1 cellular context compared by ENCODE assay signal in genomic region chr5:77425998-77426659, GRCh38.
A peak's percentile ranks its signal among the peaks of the same experiment; 100 is the strongest.
TF ChIP-seq lines count a peak whose summit lies in the region.

No MANE protein-coding gene starts in this region.

TF ChIP-seq in HepG2, 621 proteins besides CTCF, POLR2A, EP300 and RAD21:
- TF ChIP-seq CEBPB (IDR thresholded peaks at IDR 0.05; ENCODE audit: borderline replicate concordance, low read depth, low read length) (peak; percentile 51; the same call in 1 of the 2 replicates), GFI1 (CRISPR knock-in tag; IDR thresholded peaks at IDR 0.05; ENCODE audit: borderline replicate concordance) (peak; percentile 82), ARNTL (CRISPR knock-in tag; IDR thresholded peaks at IDR 0.05) (0 out of 2 replicates have a peak, but pooled peaks have one; percentile 17), NR2C2 (CRISPR knock-in tag; IDR thresholded peaks at IDR 0.05; ENCODE audit: borderline replicate concordance) (peak; percentile 20; the same call in 1 of the 2 replicates), HMG20A (CRISPR knock-in tag; IDR thresholded peaks at IDR 0.05; ENCODE audit: borderline replicate concordance) (peak; percentile 60; the same call in 1 of the 2 replicates), ARID5B (CRISPR knock-in tag; IDR thresholded peaks at IDR 0.05) (peak; percentile 32; the same call in 1 of the 2 replicates), HNRNPL (IDR thresholded peaks at IDR 0.05; ENCODE audit: low read depth, low read length) (no peak), FOSL2 (CRISPR knock-in tag; IDR thresholded peaks at IDR 0.05) (peak; percentile 26; the same call in 1 of the 2 replicates), HNF4A (CRISPR knock-in tag; IDR thresholded peaks at IDR 0.05) (peak; percentile 65), CEBPG (CRISPR knock-in tag; IDR thresholded peaks at IDR 0.05) (peak; percentile 73), ATF4 (CRISPR knock-in tag; IDR thresholded peaks at IDR 0.05) (peak in 1 of 2 experiments; percentile 75; a peak in 1 of 4 replicates), RARA (CRISPR knock-in tag; IDR thresholded peaks at IDR 0.05) (peak; percentile 20), SOX6 (IDR thresholded peaks at IDR 0.05) (no peak), SOX6 (CRISPR knock-in tag; IDR thresholded peaks at IDR 0.05) (peak; percentile 39; the same call in 1 of the 2 replicates), NR2F6 (IDR thresholded peaks at IDR 0.05) (peak; percentile 55; the same call in 1 of the 2 replicates), NR2F6 (CRISPR knock-in tag; IDR thresholded peaks at IDR 0.05) (no peak), SOX5 (CRISPR knock-in tag; IDR thresholded peaks at IDR 0.05; ENCODE audit: borderline replicate concordance) (peak; percentile 16; the same call in 1 of the 2 replicates), BCL6 (CRISPR knock-in tag; IDR thresholded peaks at IDR 0.05) (peak; percentile 77), KAT8 (CRISPR knock-in tag; IDR thresholded peaks at IDR 0.05) (no peak), ARID2 (CRISPR knock-in tag; IDR thresholded peaks at IDR 0.05; ENCODE audit: borderline replicate concordance) (no peak), IRF1 (CRISPR knock-in tag; IDR thresholded peaks at IDR 0.05; ENCODE audit: low read depth) (no peak), FOXP1 (IDR thresholded peaks at IDR 0.05) (no peak), FOXP1 (CRISPR knock-in tag; IDR thresholded peaks at IDR 0.05) (0 out of 2 replicates have a peak, but pooled peaks have one; percentile 9), HDAC2 (CRISPR knock-in tag; IDR thresholded peaks at IDR 0.05) (0 out of 2 replicates have a peak, but pooled peaks have one; percentile 13), FOXK1 (CRISPR knock-in tag; IDR thresholded peaks at IDR 0.05; ENCODE audit: borderline replicate concordance, low read depth) (no peak), RBAK (CRISPR knock-in tag; IDR thresholded peaks at IDR 0.05) (peak; percentile 72; the same call in 1 of the 2 replicates), SOX13 (IDR thresholded peaks at IDR 0.05) (no peak), SOX13 (CRISPR knock-in tag; conservative IDR thresholded peaks at IDR 0.05 in 1 of 2, IDR thresholded peaks at IDR 0.05 in 1 of 2) (peak in 1 of 2 experiments; percentile 46; a peak in 2 of 4 replicates), PHF21A (CRISPR knock-in tag; IDR thresholded peaks at IDR 0.05) (0 out of 2 replicates have a peak, but pooled peaks have one; percentile 37), HNF4G (IDR thresholded peaks at IDR 0.05; ENCODE audit: borderline replicate concordance, low read depth, low read length) (peak; percentile 66), HNF4G (CRISPR knock-in tag; IDR thresholded peaks at IDR 0.05; ENCODE audit: borderline replicate concordance, low read depth) (no peak), CENPT (CRISPR knock-in tag; IDR thresholded peaks at IDR 0.05; ENCODE audit: low read depth) (no peak), SALL1 (CRISPR knock-in tag; IDR thresholded peaks at IDR 0.05) (peak; percentile 40; the same call in 1 of the 2 replicates), TCF7 (IDR thresholded peaks at IDR 0.05; ENCODE audit: low read depth) (peak; percentile 47), RELA (CRISPR knock-in tag; IDR thresholded peaks at IDR 0.05) (no peak), GATAD2A (CRISPR knock-in tag; IDR thresholded peaks at IDR 0.05) (peak; percentile 26; the same call in 1 of the 2 replicates), NR2F2 (IDR thresholded peaks at IDR 0.05; ENCODE audit: borderline replicate concordance, low read depth) (0 out of 2 replicates have a peak, but pooled peaks have one; percentile 56)
- TF ChIP-seq, protein P1, sequence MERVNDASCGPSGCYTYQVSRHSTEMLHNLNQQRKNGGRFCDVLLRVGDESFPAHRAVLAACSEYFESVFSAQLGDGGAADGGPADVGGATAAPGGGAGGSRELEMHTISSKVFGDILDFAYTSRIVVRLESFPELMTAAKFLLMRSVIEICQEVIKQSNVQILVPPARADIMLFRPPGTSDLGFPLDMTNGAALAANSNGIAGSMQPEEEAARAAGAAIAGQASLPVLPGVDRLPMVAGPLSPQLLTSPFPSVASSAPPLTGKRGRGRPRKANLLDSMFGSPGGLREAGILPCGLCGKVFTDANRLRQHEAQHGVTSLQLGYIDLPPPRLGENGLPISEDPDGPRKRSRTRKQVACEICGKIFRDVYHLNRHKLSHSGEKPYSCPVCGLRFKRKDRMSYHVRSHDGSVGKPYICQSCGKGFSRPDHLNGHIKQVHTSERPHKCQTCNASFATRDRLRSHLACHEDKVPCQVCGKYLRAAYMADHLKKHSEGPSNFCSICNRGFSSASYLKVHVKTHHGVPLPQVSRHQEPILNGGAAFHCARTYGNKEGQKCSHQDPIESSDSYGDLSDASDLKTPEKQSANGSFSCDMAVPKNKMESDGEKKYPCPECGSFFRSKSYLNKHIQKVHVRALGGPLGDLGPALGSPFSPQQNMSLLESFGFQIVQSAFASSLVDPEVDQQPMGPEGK (CRISPR knock-in tag; IDR thresholded peaks at IDR 0.05): peak; percentile 42; the same call in 1 of the 2 replicates
- TF ChIP-seq, protein P2, sequence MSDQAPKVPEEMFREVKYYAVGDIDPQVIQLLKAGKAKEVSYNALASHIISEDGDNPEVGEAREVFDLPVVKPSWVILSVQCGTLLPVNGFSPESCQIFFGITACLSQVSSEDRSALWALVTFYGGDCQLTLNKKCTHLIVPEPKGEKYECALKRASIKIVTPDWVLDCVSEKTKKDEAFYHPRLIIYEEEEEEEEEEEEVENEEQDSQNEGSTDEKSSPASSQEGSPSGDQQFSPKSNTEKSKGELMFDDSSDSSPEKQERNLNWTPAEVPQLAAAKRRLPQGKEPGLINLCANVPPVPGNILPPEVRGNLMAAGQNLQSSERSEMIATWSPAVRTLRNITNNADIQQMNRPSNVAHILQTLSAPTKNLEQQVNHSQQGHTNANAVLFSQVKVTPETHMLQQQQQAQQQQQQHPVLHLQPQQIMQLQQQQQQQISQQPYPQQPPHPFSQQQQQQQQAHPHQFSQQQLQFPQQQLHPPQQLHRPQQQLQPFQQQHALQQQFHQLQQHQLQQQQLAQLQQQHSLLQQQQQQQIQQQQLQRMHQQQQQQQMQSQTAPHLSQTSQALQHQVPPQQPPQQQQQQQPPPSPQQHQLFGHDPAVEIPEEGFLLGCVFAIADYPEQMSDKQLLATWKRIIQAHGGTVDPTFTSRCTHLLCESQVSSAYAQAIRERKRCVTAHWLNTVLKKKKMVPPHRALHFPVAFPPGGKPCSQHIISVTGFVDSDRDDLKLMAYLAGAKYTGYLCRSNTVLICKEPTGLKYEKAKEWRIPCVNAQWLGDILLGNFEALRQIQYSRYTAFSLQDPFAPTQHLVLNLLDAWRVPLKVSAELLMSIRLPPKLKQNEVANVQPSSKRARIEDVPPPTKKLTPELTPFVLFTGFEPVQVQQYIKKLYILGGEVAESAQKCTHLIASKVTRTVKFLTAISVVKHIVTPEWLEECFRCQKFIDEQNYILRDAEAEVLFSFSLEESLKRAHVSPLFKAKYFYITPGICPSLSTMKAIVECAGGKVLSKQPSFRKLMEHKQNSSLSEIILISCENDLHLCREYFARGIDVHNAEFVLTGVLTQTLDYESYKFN (CRISPR knock-in tag; conservative IDR thresholded peaks at IDR 0.05): peak; percentile 45; the same call in 1 of the 2 replicates
